Comparison of ENCODE assay signal across 23 cellular contexts in the genomic region with DNA sequence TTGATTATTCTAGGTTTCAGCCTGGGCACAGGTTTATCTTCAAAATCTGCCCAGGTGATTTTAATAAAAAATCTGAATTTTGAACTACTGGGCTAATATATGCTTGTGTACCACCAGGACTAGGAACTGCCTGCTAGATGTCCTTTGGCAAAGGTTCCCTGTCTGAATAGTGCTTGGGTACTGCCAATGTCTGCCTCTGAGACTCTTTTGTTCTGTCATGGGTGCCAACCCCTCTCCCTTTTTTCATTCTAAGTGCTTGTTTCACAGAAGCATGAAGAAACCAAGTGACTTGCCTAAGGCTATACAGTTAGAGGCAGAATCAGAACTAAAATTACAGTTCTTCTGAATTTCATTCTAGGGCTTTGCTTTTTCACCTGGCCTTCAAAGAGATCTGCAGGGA.
"Had no signal": no experiment of that assay in that cellular context is flagged by ENCODE, and none has a peak within 500 bp of the region (broad histone marks: within the 10 kb centered on the region; RNA-seq: fewer than 3 reads in every experiment).

No MANE protein-coding gene starts in this region.

- ATAC-seq: activated naive CD4-positive, alpha-beta T cell treated with anti-CD3 and anti-CD28 coated beads, Interleukin-2, amount 50 U/mL, for 72 hours; activated T-cell treated with anti-CD3 and anti-CD28 coated beads, Interleukin-2, amount 50 U/mL, for 72 hours; gastroesophageal sphincter; heart left ventricle; left cardiac atrium; left ventricle myocardium superior; naive thymus-derived CD4-positive, alpha-beta T cell; pancreas; psoas muscle; right cardiac atrium; stimulated activated naive B cell treated with anti-CD40 and anti-IgM and Interleukin-4, amounts not matched to agents 10 μg/mL and 1 μg/mL and 100 μg/mL, for 72 hours had no signal

- DNase-seq: activated CD4-positive, alpha-beta T cell treated with anti-CD3 and anti-CD28 coated beads for 4 hours; activated CD4-positive, alpha-beta T cell treated with anti-CD3 and anti-CD28 coated beads, Interleukin-2, amount 50 U/mL, for 4 hours; activated naive CD4-positive, alpha-beta T cell; activated T-cell treated with anti-CD3 and anti-CD28 coated beads for 4 hours; activated T-cell treated with anti-CD3 and anti-CD28 coated beads, Interleukin-2, amount 50 U/mL, for 72 hours; central memory CD4-positive, alpha-beta T cell; heart left ventricle; left cardiac atrium; left ventricle myocardium superior; naive thymus-derived CD4-positive, alpha-beta T cell; psoas muscle; right cardiac atrium; stimulated activated CD4-positive, alpha-beta T cell treated with anti-CD3 and anti-CD28 coated beads, Interleukin-15, amount 100 ng/mL, for 24 hours; stimulated activated CD4-positive, alpha-beta T cell treated with anti-CD3 and anti-CD28 coated beads, Interleukin-2, amount 100 ng/mL, for 24 hours; stimulated activated naive B cell treated with anti-CD40 and anti-IgM and Interleukin-4, amounts not matched to agents 10 μg/mL and 1 μg/mL and 100 μg/mL, for 72 hours; stomach; T-helper 9 cell; transverse colon had no signal

- H3K27ac ChIP-seq: gastroesophageal sphincter, heart left ventricle, pancreas, psoas muscle, stomach, suprapubic skin, transverse colon, VCaP had no signal
